In the genomic region with DNA sequence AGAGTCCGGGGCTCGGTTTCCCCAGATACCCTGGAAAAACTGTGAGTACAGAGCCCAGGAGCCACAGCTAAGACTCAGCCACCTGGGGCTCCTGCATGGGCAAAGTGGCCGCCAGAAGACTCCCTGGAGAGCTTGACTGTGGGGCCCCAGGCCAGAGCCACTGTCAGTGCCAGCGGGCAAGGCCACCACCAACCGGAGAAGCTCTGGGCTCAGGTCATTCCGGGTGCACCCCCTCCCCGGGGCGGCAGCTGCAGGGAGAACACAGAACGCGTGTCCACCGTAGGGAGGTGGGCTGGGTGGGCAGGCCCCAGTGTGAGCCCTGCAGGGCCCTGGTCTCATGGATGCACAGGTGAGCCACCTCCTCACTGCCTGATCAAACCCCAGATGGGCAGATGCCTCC, we compare ENCODE assay signal across 24 cellular contexts. TPM values are rescaled to one million over a fixed set of nuclear protein-coding genes. Genes with fewer than 3 reads are reported as not detected.
A peak's percentile ranks its signal among the peaks of the same experiment; 100 is the strongest.
DNase-seq lines count a peak whose midpoint lies in the region; ATAC-seq and TF ChIP-seq lines count a peak whose summit lies in the region.
"Had no signal": no experiment of that assay in that cellular context is flagged by ENCODE, and none has a peak within 500 bp of the region (broad histone marks: within the 10 kb centered on the region; RNA-seq: fewer than 3 reads in every experiment).

No MANE protein-coding gene starts in this region.

- H3K4me3 Mint-ChIP-seq in activated CD8-positive, alpha-beta memory T cell treated with anti-CD3 and anti-CD28 coated beads, Interleukin-2, amount 10 ng/mL, durations not matched to agents 7 days and 5 days, result no peak overlapping the region
- H3K4me3 Mint-ChIP-seq in natural killer cell (no peak overlapping the region), type B pancreatic cell (no peak overlapping the region)
- H3K4me3 Mint-ChIP-seq: CD4-positive, alpha-beta T cell; effector memory CD8-positive, alpha-beta T cell; nephron; stimulated activated memory B cell treated with anti-CD40 and anti-IgM and Interleukin-4, amounts not matched to agents 10 μg/mL and 1 μg/mL and 100 μg/mL, for 72 hours had no signal

- peaks cover 17% of the 10 kb centered on the region for H3K27me3 Mint-ChIP-seq in activated CD8-positive, alpha-beta memory T cell treated with anti-CD3 and anti-CD28 coated beads, Interleukin-2, amount 10 ng/mL, durations not matched to agents 7 days and 5 days
- H3K27me3 Mint-ChIP-seq in natural killer cell (ENCODE audit: low read depth in 2 of 2) (peaks cover 25 to 47% of the 10 kb centered on the region in 2 donors), type B pancreatic cell (peaks cover 12% of the 10 kb centered on the region)

- ATAC-seq in activated CD8-positive, alpha-beta memory T cell treated with anti-CD3 and anti-CD28 coated beads, Interleukin-2, amount 10 ng/mL, durations not matched to agents 7 days and 5 days, result no peak
- no peak for ATAC-seq in natural killer cell
- no peak for ATAC-seq in GM19351 (IDR thresholded peaks at IDR 0.05; ENCODE audit: unreplicated experiment)
- ATAC-seq in HG03280 (IDR thresholded peaks at IDR 0.05; ENCODE audit: unreplicated experiment), result no peak
- ATAC-seq: effector memory CD8-positive, alpha-beta T cell; heart left ventricle; stimulated activated memory B cell treated with anti-CD40 and anti-IgM and Interleukin-4, amounts not matched to agents 10 μg/mL and 1 μg/mL and 100 μg/mL, for 72 hours had no signal

- TF ChIP-seq CTCF in natural killer cell (IDR thresholded peaks at IDR 0.05), result no peak
- TF ChIP-seq CTCF in type B pancreatic cell (conservative IDR thresholded peaks at IDR 0.05), result no peak

- H3K4me1 Mint-ChIP-seq in activated CD8-positive, alpha-beta memory T cell treated with anti-CD3 and anti-CD28 coated beads, Interleukin-2, amount 10 ng/mL, durations not matched to agents 7 days and 5 days, result no peaks in the 10 kb centered on the region
- H3K4me1 Mint-ChIP-seq in natural killer cell, result no peaks in the 10 kb centered on the region
- peaks cover 12% of the 10 kb centered on the region for H3K4me1 Mint-ChIP-seq in type B pancreatic cell (ENCODE audit: unreplicated experiment)
- H3K4me1 Mint-ChIP-seq: nephron; stimulated activated memory B cell treated with anti-CD40 and anti-IgM and Interleukin-4, amounts not matched to agents 10 μg/mL and 1 μg/mL and 100 μg/mL, for 72 hours had no signal

- intact Hi-C loops in natural killer cell (cut with micrococcal nuclease), result no loop called here

- CTCF ChIA-PET in activated CD8-positive, alpha-beta memory T cell treated with anti-CD3 and anti-CD28 coated beads, Interleukin-2, amount 10 ng/mL, durations not matched to agents 7 days and 5 days (lab: Charles Lee), result no interaction called here

- no peak overlapping the region for H3K27ac Mint-ChIP-seq in activated CD8-positive, alpha-beta memory T cell treated with anti-CD3 and anti-CD28 coated beads, Interleukin-2, amount 10 ng/mL, durations not matched to agents 7 days and 5 days
- H3K27ac Mint-ChIP-seq in natural killer cell, result no peak overlapping the region
- no peak overlapping the region for H3K27ac Mint-ChIP-seq in type B pancreatic cell
- H3K27ac Mint-ChIP-seq: CD4-positive, alpha-beta T cell; nephron; stimulated activated memory B cell treated with anti-CD40 and anti-IgM and Interleukin-4, amounts not matched to agents 10 μg/mL and 1 μg/mL and 100 μg/mL, for 72 hours had no signal

- no peaks in the 10 kb centered on the region for H3K9me3 Mint-ChIP-seq in activated CD8-positive, alpha-beta memory T cell treated with anti-CD3 and anti-CD28 coated beads, Interleukin-2, amount 10 ng/mL, durations not matched to agents 7 days and 5 days (ENCODE audit: low read depth)
- H3K9me3 Mint-ChIP-seq in natural killer cell, result no peaks in the 10 kb centered on the region
- no peaks in the 10 kb centered on the region for H3K9me3 Mint-ChIP-seq in type B pancreatic cell
- H3K9me3 Mint-ChIP-seq: effector memory CD8-positive, alpha-beta T cell had no signal

- H3K36me3 Mint-ChIP-seq in activated CD8-positive, alpha-beta memory T cell treated with anti-CD3 and anti-CD28 coated beads, Interleukin-2, amount 10 ng/mL, durations not matched to agents 7 days and 5 days, result no peaks in the 10 kb centered on the region
- no peaks in the 10 kb centered on the region for H3K36me3 Mint-ChIP-seq in natural killer cell
- no peaks in the 10 kb centered on the region for H3K36me3 Mint-ChIP-seq in type B pancreatic cell
- H3K36me3 Mint-ChIP-seq: stimulated activated memory B cell treated with anti-CD40 and anti-IgM and Interleukin-4, amounts not matched to agents 10 μg/mL and 1 μg/mL and 100 μg/mL, for 72 hours had no signal

- DNase-seq in activated effector memory CD4-positive, alpha-beta T cell treated with anti-CD3 and anti-CD28 coated beads, Interleukin-2, amount 50 U/mL, for 16 hours, result peak; percentile 53
- DNase-seq in activated effector memory CD4-positive, alpha-beta T cell treated with Interleukin-2 at 50 U/mL for 16 hours, result no peak
- DNase-seq in activated CD8-positive, alpha-beta memory T cell treated with anti-CD3 and anti-CD28 coated beads, Interleukin-2, amount 10 ng/mL, durations not matched to agents 7 days and 5 days, result peak; percentile 16
- DNase-seq in natural killer cell (peak; percentile 13), type B pancreatic cell (ENCODE audit: extremely low spot score, unreplicated experiment) (peak; percentile 62), NCI-H1436 treated with DMSO at 0.1 percent for 48 hours (lab: John Stamatoyannopoulos, UW) (no peak)
- DNase-seq: activated gamma-delta T cell; DMS79; effector memory CD8-positive, alpha-beta T cell; mesendoderm; NCI-H1694; NCI-H345; NK-92 treated with Interleukin-12 subunit alpha and Interleukin-12 subunit beta, amount 100 ng/mL, for 24 hours; RPMI8226; SW 1271; trophoblast cell had no signal

RNA-seq across cellular contexts. Expression of a gene that starts 22.3 kb away (rescaled TPM):
- not detected for total RNA-seq in activated CD8-positive, alpha-beta memory T cell treated with anti-CD3 and anti-CD28 coated beads, Interleukin-2, amount 10 ng/mL, durations not matched to agents 7 days and 5 days
- total RNA-seq in natural killer cell, result 10 to 100 TPM in 1 of 3 donors, 1 to 10 TPM in 2; 3.0 to 17.2 (median 4.9) TPM
- 1.6 and 2.0 TPM in 2 replicates for total RNA-seq in type B pancreatic cell (ENCODE audit: low replicate concordance)
- total RNA-seq: CD4-positive, alpha-beta T cell; fibroblast of lung; heart left ventricle; M059J had no signal

Comparison
In these comparisons a context has a peak if more than half of its experiments do, and no peak if none do; other contexts are left out.
1. DNase-seq: peak in activated effector memory CD4-positive, alpha-beta T cell treated with anti-CD3 and anti-CD28 coated beads, Interleukin-2, amount 50 U/mL, for 16 hours (single experiment), activated CD8-positive, alpha-beta memory T cell treated with anti-CD3 and anti-CD28 coated beads, Interleukin-2, amount 10 ng/mL, durations not matched to agents 7 days and 5 days (single experiment), natural killer cell (single experiment) and type B pancreatic cell (single experiment); none in activated effector memory CD4-positive, alpha-beta T cell treated with Interleukin-2 at 50 U/mL for 16 hours (single experiment) and NCI-H1436 treated with DMSO at 0.1 percent for 48 hours (single experiment).